29 cellular contexts compared by ENCODE assay signal in genomic region chr2:173141666-173142065, GRCh38.
"Had no signal": no experiment of that assay in that cellular context is flagged by ENCODE, and none has a peak within 500 bp of the region (broad histone marks: within the 10 kb centered on the region; RNA-seq: fewer than 3 reads in every experiment).

No MANE protein-coding gene starts in this region.

- FAIRE-seq: astrocyte had no signal

- H3K27me3 ChIP-seq: body of pancreas, breast epithelium had no signal

- ATAC-seq: activated CD8-positive, alpha-beta T cell treated with anti-CD3 and anti-CD28 coated beads for 36 hours; activated naive CD8-positive, alpha-beta T cell treated with anti-CD3 and anti-CD28 coated beads, Interleukin-2, amount 50 U/mL, for 24 hours; activated T-cell treated with anti-CD3 and anti-CD28 coated beads, Interleukin-2, amount 50 U/mL, for 72 hours; body of pancreas; PC-3; Right ventricle myocardium inferior had no signal

- DNase-seq: activated CD4-positive, alpha-beta T cell treated with anti-CD3 and anti-CD28 coated beads, Interleukin-2, amount 10 ng/mL, durations not matched to agents 24 days and 14 days; activated CD4-positive, alpha-beta T cell treated with anti-CD3 and anti-CD28 coated beads, Interleukin-2, amount 50 U/mL, for 4 hours; activated CD8-positive, alpha-beta T cell treated with anti-CD3 and anti-CD28 coated beads for 36 hours; activated naive CD4-positive, alpha-beta T cell treated with anti-CD3 and anti-CD28 coated beads, Interleukin-2, amount 10 ng/mL, durations not matched to agents 7 days and 5 days; activated naive CD8-positive, alpha-beta T cell treated with anti-CD3 and anti-CD28 coated beads, Interleukin-2, amount 50 U/mL, for 24 hours; activated T-cell treated with anti-CD3 and anti-CD28 coated beads, Interleukin-2, amount 50 U/mL, for 1 hour; activated T-cell treated with anti-CD3 and anti-CD28 coated beads, Interleukin-2, amount 50 U/mL, for 72 hours; amygdala; body of pancreas; NCI-H1092 treated with DMSO at 0.1 percent for 48 hours; NCI-H1417; NCI-H146; NCI-H187; NCI-H2029 treated with DMSO at 0.1 percent for 48 hours; NCI-H2107; NCI-H2171; NCI-H510A; NCI-H526; NCI-H748 treated with DMSO at 0.1 percent for 48 hours; NK-92 treated with Interleukin-12 subunit alpha and Interleukin-12 subunit beta, amount 100 ng/mL, for 24 hours; PC-3; SIG-M5; T1000; WERI-Rb-1 had no signal

- H3K9me3 ChIP-seq: breast epithelium had no signal

- H3K4me1 ChIP-seq: body of pancreas, breast epithelium had no signal

- H3K36me3 ChIP-seq: breast epithelium, WERI-Rb-1 had no signal

- H3K27ac ChIP-seq: body of pancreas, breast epithelium, RWPE1, WERI-Rb-1 had no signal

- H3K4me3 Mint-ChIP-seq: activated CD4-positive, alpha-beta T cell treated with anti-CD3 and anti-CD28 coated beads, Interleukin-2, amount 10 ng/mL, durations not matched to agents 24 days and 14 days; activated CD8-positive, alpha-beta T cell treated with anti-CD3 and anti-CD28 coated beads for 36 hours; activated naive CD4-positive, alpha-beta T cell treated with anti-CD3 and anti-CD28 coated beads, Interleukin-2, amount 10 ng/mL, durations not matched to agents 7 days and 5 days; activated naive CD8-positive, alpha-beta T cell; activated naive CD8-positive, alpha-beta T cell treated with anti-CD3 and anti-CD28 coated beads, Interleukin-2, amount 50 U/mL, for 24 hours; activated T-cell treated with anti-CD3 and anti-CD28 coated beads, Interleukin-2, amount 50 U/mL, for 72 hours had no signal

- H3K4me3 ChIP-seq: body of pancreas, breast epithelium had no signal

- H3K27me3 Mint-ChIP-seq: activated CD4-positive, alpha-beta T cell treated with anti-CD3 and anti-CD28 coated beads, Interleukin-2, amount 10 ng/mL, durations not matched to agents 24 days and 14 days had no signal

- H3K27ac Mint-ChIP-seq: activated CD4-positive, alpha-beta T cell treated with anti-CD3 and anti-CD28 coated beads, Interleukin-2, amount 10 ng/mL, durations not matched to agents 24 days and 14 days; activated CD8-positive, alpha-beta T cell treated with anti-CD3 and anti-CD28 coated beads for 36 hours; activated naive CD4-positive, alpha-beta T cell treated with anti-CD3 and anti-CD28 coated beads, Interleukin-2, amount 10 ng/mL, durations not matched to agents 7 days and 5 days; activated naive CD8-positive, alpha-beta T cell; activated naive CD8-positive, alpha-beta T cell treated with anti-CD3 and anti-CD28 coated beads, Interleukin-2, amount 50 U/mL, for 24 hours; activated T-cell treated with anti-CD3 and anti-CD28 coated beads, Interleukin-2, amount 50 U/mL, for 72 hours had no signal
